Comparison of ENCODE assay signal across 1 cellular context in the genomic region with DNA sequence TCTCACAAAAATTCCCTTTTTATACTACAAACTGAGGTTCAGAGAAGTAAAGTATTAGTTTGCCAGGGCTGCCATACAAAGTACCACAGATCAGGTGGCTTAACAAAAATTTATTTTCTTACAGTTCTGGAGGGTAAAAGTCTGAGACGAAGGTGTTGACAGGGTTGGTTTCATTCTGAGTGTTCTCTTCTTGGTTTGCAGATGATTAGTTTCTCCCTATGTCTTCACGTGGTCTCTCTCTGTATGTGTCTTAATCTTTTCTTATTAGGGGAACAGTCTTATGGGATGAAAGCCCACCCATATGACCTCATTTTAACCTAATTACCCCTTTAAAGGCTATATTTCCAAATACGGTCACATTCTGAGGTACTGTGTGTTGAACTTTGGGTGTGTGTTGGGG.
TF ChIP-seq lines count a peak whose summit lies in the region.

No MANE protein-coding gene starts in this region.

TF ChIP-seq in GM12878, 131 proteins besides CTCF, POLR2A, EP300 and RAD21 (continued from another document):
- TF ChIP-seq, protein P1, sequence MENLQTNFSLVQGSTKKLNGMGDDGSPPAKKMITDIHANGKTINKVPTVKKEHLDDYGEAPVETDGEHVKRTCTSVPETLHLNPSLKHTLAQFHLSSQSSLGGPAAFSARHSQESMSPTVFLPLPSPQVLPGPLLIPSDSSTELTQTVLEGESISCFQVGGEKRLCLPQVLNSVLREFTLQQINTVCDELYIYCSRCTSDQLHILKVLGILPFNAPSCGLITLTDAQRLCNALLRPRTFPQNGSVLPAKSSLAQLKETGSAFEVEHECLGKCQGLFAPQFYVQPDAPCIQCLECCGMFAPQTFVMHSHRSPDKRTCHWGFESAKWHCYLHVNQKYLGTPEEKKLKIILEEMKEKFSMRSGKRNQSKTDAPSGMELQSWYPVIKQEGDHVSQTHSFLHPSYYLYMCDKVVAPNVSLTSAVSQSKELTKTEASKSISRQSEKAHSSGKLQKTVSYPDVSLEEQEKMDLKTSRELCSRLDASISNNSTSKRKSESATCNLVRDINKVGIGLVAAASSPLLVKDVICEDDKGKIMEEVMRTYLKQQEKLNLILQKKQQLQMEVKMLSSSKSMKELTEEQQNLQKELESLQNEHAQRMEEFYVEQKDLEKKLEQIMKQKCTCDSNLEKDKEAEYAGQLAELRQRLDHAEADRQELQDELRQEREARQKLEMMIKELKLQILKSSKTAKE (IDR thresholded peaks at IDR 0.05; ENCODE audit: low read depth, poor library complexity, severe bottlenecking): no peak
- TF ChIP-seq IKZF2 (IDR thresholded peaks at IDR 0.05) (no peak), NR2C1 (IDR thresholded peaks at IDR 0.05) (no peak)
